ENCODE assay signal across 17 cellular contexts in the genomic region with DNA sequence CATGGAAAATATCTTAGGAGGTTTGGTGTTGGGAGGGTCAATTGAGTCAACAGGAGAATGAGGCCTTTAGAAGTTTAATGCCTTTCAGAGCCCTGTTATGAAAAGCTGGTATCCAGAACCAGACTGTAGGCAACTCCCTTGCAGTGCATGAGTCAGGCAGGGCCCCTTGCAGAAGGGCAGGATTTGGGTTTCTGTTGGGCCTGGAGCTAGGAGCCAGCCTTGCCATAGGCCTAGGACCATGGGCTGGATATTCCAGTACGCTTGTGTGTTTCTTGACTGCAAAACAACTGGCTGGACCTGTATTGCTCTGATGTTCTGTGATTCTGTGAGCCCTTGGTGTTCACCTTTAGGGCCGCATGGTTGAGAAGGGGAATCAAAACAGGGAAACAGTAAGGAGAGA.
"Had no signal": no experiment of that assay in that cellular context is flagged by ENCODE, and none has a peak within 500 bp of the region (broad histone marks: within the 10 kb centered on the region; RNA-seq: fewer than 3 reads in every experiment).

No MANE protein-coding gene starts in this region.

- H3K4me3 ChIP-seq: dorsolateral prefrontal cortex, esophagus muscularis mucosa, lung, tibial artery, vagina had no signal

- H3K4me1 ChIP-seq: esophagus muscularis mucosa, tibial artery, vagina had no signal

- H3K9me3 ChIP-seq: esophagus muscularis mucosa, neutrophil, tibial artery, vagina had no signal

- H3K9me3 Mint-ChIP-seq: activated T-cell treated with anti-CD3 and anti-CD28 coated beads, Interleukin-2, amount 50 U/mL, for 72 hours had no signal

- H3K36me3 ChIP-seq: esophagus muscularis mucosa, neutrophil, tibial artery, vagina had no signal

- DNase-seq: activated CD8-positive, alpha-beta memory T cell treated with anti-CD3 and anti-CD28 coated beads, Interleukin-2, amount 50 U/mL, for 4 hours; activated naive CD4-positive, alpha-beta T cell treated with Interleukin-2 at 50 U/mL for 16 hours; activated T-cell treated with anti-CD3 and anti-CD28 coated beads, Interleukin-2, amount 50 U/mL, for 72 hours; anterior cingulate cortex; dorsolateral prefrontal cortex; foreskin melanocyte; head of caudate nucleus; left cardiac atrium; midbrain; posterior cingulate gyrus; T-helper 9 cell; tibial artery had no signal

- H3K27ac Mint-ChIP-seq: activated T-cell treated with anti-CD3 and anti-CD28 coated beads, Interleukin-2, amount 50 U/mL, for 72 hours had no signal

- H3K27ac ChIP-seq: dorsolateral prefrontal cortex, esophagus muscularis mucosa, neutrophil, tibial artery, vagina, VCaP had no signal

- ATAC-seq: activated T-cell treated with anti-CD3 and anti-CD28 coated beads, Interleukin-2, amount 50 U/mL, for 72 hours had no signal

- H3K27me3 ChIP-seq: dorsolateral prefrontal cortex, esophagus muscularis mucosa, tibial artery, vagina had no signal
